1 cellular context compared by ENCODE assay signal in the genomic region with DNA sequence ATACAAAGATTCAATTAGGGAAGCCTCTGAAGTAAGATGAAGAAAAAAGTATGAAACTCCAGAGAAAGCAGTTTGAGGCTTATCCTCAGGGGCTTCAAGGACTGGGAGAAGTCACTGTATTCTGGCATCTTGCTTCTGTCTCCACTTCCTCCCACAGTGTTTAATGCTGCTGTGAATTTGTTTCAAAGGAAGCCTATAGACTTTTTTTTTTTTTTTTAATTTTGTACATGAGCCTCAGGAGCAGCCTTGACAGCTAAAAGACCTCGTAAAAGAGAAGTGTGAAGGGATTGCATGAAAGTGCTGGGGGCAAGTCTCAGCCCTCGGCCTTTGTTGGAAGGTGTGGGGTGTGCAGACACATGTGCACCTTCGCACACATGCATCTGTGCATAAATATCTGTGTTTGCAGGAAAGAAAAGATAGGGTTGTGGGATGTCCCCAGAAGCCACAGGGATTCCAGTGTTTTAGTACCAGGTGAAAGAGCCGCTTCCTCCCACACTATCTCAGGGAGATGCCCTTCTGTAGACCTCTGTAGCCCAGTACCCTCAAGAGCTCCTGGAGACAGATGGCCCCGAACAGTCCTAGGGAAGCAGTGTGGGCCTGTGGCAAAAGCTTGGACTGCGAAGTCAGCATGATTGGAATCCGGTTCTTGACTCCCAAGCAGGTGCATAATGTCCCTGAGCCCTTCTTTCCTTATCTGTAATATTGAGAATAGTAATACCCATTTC.
TF ChIP-seq lines count a peak whose summit lies in the region.

No MANE protein-coding gene starts in this region.

TF ChIP-seq in H1, 55 proteins besides CTCF, POLR2A, EP300 and RAD21:
- TF ChIP-seq GABPA (IDR thresholded peaks at IDR 0.05; ENCODE audit: borderline replicate concordance, insufficient read depth, low read length) (no peak), KDM1A (IDR thresholded peaks at IDR 0.05; ENCODE audit: borderline replicate concordance, low read length) (no peak), NANOG (IDR thresholded peaks at IDR 0.05; ENCODE audit: insufficient read depth, low read depth, low read length, poor library complexity, severe bottlenecking) (no peak), HDAC2 (IDR thresholded peaks at IDR 0.05; ENCODE audit: borderline replicate concordance in 1 of 2, low read depth in 2 of 2, low read length in 2 of 2) (no peak), RXRA (IDR thresholded peaks at IDR 0.05; ENCODE audit: insufficient read depth, low read depth, low read length) (no peak), RBBP5 (IDR thresholded peaks at IDR 0.05; ENCODE audit: borderline replicate concordance, low read depth, low read length) (no peak), BCL11A (IDR thresholded peaks at IDR 0.05; ENCODE audit: low read depth in 2 of 2, low read length in 2 of 2) (no peak), TCF12 (IDR thresholded peaks at IDR 0.05; ENCODE audit: low read depth, low read length) (no peak)
